1 cellular context compared by ENCODE assay signal in the genomic region with DNA sequence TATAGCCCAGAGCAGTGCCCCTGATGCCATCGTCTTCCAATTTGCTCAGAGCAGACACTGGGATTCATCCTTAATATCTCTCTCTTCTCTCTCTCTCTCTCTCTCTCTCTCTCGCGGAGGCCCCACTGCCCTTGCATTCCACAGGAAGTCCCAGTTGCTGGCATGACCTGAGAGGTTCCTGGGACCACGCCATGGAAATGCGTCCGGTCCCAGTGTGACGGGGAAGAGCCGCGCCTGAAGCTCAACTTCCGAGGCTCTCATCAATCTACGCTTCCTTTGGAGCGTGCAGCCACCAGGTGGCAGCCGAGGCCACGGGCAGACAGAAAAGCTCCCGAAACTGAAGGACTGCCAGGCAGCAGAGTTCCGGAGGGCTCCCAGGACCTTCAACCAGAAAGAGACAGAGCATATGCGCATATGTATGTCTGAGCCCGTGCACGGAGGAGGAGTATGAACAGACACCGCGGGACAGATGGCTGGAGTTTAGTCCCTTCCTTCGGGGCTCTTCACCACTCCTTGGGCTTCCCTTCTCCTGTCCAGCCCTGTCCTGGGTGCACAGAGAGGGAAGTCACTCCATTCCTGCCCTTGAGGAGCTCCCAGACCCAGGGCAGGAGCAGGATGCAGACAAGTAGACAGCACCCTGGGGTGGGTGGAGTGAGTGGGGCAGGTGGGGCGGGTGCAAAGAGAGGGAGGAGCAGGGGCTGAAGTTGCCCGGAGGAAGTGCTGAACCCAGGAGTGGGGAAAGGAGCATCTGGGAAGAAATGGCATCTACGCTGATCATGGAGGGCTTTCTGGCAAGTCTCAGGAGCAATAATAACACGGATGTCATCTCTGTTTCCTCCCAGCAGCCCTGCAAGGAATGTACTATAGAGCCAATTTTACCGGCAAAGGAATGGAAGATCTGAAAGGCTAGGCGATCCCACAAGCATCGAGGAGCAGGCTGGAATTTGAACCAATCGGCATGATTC.
TF ChIP-seq lines count a peak whose summit lies in the region.

No MANE protein-coding gene starts in this region.

TF ChIP-seq in HepG2, 621 proteins besides CTCF, POLR2A, EP300 and RAD21 (continued from another document and continues in another):
- TF ChIP-seq, protein P1, sequence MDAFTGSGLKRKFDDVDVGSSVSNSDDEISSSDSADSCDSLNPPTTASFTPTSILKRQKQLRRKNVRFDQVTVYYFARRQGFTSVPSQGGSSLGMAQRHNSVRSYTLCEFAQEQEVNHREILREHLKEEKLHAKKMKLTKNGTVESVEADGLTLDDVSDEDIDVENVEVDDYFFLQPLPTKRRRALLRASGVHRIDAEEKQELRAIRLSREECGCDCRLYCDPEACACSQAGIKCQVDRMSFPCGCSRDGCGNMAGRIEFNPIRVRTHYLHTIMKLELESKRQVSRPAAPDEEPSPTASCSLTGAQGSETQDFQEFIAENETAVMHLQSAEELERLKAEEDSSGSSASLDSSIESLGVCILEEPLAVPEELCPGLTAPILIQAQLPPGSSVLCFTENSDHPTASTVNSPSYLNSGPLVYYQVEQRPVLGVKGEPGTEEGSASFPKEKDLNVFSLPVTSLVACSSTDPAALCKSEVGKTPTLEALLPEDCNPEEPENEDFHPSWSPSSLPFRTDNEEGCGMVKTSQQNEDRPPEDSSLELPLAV (CRISPR knock-in tag; conservative IDR thresholded peaks at IDR 0.05; ENCODE audit: low read depth): no peak
- TF ChIP-seq, protein P2, sequence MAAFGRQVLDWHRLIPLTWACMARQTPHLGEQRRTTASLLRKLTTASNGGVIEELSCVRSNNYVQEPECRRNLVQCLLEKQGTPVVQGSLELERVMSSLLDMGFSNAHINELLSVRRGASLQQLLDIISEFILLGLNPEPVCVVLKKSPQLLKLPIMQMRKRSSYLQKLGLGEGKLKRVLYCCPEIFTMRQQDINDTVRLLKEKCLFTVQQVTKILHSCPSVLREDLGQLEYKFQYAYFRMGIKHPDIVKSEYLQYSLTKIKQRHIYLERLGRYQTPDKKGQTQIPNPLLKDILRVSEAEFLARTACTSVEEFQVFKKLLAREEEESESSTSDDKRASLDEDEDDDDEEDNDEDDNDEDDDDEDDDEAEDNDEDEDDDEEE (CRISPR knock-in tag; IDR thresholded peaks at IDR 0.05): 0 out of 2 replicates have a peak, but pooled peaks have one; percentile 60
- TF ChIP-seq, protein P3, sequence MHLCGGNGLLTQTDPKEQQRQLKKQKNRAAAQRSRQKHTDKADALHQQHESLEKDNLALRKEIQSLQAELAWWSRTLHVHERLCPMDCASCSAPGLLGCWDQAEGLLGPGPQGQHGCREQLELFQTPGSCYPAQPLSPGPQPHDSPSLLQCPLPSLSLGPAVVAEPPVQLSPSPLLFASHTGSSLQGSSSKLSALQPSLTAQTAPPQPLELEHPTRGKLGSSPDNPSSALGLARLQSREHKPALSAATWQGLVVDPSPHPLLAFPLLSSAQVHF (CRISPR knock-in tag; IDR thresholded peaks at IDR 0.05): no peak
- TF ChIP-seq ZNF256 (CRISPR knock-in tag; conservative IDR thresholded peaks at IDR 0.05) (no peak), PHF5A (CRISPR knock-in tag; IDR thresholded peaks at IDR 0.05; ENCODE audit: low read depth, unreplicated experiment) (peak; percentile 32), CREB1 (IDR thresholded peaks at IDR 0.05) (peak; percentile 95), CREB1 (CRISPR knock-in tag; IDR thresholded peaks at IDR 0.05) (peak; percentile 98), MEF2D (CRISPR knock-in tag; IDR thresholded peaks at IDR 0.05) (peak; percentile 51; the same call in 1 of the 2 replicates), PHF8 (CRISPR knock-in tag; IDR thresholded peaks at IDR 0.05) (0 out of 2 replicates have a peak, but pooled peaks have one; percentile 15), ZNF350 (CRISPR knock-in tag; IDR thresholded peaks at IDR 0.05; ENCODE audit: borderline replicate concordance, low read depth) (peak; percentile 49; the same call in 1 of the 2 replicates), ZNF10 (CRISPR knock-in tag; IDR thresholded peaks at IDR 0.05; ENCODE audit: borderline replicate concordance, low read depth) (no peak), POLR2G (IDR thresholded peaks at IDR 0.05; ENCODE audit: low read depth, low read length) (no peak), NONO (IDR thresholded peaks at IDR 0.05) (no peak), NONO (CRISPR knock-in tag; conservative IDR thresholded peaks at IDR 0.05) (peak; percentile 54; the same call in 1 of the 2 replicates), FOSL1 (CRISPR knock-in tag; IDR thresholded peaks at IDR 0.05; ENCODE audit: borderline replicate concordance) (no peak), SMAD3 (CRISPR knock-in tag; IDR thresholded peaks at IDR 0.05) (peak; percentile 67; the same call in 1 of the 2 replicates), HMGA1 (CRISPR knock-in tag; conservative IDR thresholded peaks at IDR 0.05) (no peak), NFYC (CRISPR knock-in tag; IDR thresholded peaks at IDR 0.05) (peak; percentile 51), SIN3B (IDR thresholded peaks at IDR 0.05; ENCODE audit: low read length) (peak; percentile 87), MED13 (CRISPR knock-in tag; IDR thresholded peaks at IDR 0.05) (no peak), FIP1L1 (IDR thresholded peaks at IDR 0.05; ENCODE audit: borderline replicate concordance, insufficient read depth, low read depth, low read length) (no peak), REPIN1 (CRISPR knock-in tag; IDR thresholded peaks at IDR 0.05; ENCODE audit: borderline replicate concordance, low read depth) (0 out of 2 replicates have a peak, but pooled peaks have one; percentile 25), HDAC6 (IDR thresholded peaks at IDR 0.05; ENCODE audit: low read depth, low read length) (no peak), ZNF34 (CRISPR knock-in tag; IDR thresholded peaks at IDR 0.05; ENCODE audit: borderline replicate concordance) (no peak), SOX5 (CRISPR knock-in tag; IDR thresholded peaks at IDR 0.05; ENCODE audit: borderline replicate concordance) (peak; percentile 34; the same call in 1 of the 2 replicates), ISX (CRISPR knock-in tag; conservative IDR thresholded peaks at IDR 0.05) (no peak)
- TF ChIP-seq, protein P4, sequence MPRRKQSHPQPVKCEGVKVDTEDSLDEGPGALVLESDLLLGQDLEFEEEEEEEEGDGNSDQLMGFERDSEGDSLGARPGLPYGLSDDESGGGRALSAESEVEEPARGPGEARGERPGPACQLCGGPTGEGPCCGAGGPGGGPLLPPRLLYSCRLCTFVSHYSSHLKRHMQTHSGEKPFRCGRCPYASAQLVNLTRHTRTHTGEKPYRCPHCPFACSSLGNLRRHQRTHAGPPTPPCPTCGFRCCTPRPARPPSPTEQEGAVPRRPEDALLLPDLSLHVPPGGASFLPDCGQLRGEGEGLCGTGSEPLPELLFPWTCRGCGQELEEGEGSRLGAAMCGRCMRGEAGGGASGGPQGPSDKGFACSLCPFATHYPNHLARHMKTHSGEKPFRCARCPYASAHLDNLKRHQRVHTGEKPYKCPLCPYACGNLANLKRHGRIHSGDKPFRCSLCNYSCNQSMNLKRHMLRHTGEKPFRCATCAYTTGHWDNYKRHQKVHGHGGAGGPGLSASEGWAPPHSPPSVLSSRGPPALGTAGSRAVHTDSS (CRISPR knock-in tag; conservative IDR thresholded peaks at IDR 0.05): no peak
- TF ChIP-seq, protein P5, sequence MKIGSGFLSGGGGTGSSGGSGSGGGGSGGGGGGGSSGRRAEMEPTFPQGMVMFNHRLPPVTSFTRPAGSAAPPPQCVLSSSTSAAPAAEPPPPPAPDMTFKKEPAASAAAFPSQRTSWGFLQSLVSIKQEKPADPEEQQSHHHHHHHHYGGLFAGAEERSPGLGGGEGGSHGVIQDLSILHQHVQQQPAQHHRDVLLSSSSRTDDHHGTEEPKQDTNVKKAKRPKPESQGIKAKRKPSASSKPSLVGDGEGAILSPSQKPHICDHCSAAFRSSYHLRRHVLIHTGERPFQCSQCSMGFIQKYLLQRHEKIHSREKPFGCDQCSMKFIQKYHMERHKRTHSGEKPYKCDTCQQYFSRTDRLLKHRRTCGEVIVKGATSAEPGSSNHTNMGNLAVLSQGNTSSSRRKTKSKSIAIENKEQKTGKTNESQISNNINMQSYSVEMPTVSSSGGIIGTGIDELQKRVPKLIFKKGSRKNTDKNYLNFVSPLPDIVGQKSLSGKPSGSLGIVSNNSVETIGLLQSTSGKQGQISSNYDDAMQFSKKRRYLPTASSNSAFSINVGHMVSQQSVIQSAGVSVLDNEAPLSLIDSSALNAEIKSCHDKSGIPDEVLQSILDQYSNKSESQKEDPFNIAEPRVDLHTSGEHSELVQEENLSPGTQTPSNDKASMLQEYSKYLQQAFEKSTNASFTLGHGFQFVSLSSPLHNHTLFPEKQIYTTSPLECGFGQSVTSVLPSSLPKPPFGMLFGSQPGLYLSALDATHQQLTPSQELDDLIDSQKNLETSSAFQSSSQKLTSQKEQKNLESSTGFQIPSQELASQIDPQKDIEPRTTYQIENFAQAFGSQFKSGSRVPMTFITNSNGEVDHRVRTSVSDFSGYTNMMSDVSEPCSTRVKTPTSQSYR (CRISPR knock-in tag; IDR thresholded peaks at IDR 0.05; ENCODE audit: borderline replicate concordance): 0 out of 2 replicates have a peak, but pooled peaks have one; percentile 29
- TF ChIP-seq, protein P6, sequence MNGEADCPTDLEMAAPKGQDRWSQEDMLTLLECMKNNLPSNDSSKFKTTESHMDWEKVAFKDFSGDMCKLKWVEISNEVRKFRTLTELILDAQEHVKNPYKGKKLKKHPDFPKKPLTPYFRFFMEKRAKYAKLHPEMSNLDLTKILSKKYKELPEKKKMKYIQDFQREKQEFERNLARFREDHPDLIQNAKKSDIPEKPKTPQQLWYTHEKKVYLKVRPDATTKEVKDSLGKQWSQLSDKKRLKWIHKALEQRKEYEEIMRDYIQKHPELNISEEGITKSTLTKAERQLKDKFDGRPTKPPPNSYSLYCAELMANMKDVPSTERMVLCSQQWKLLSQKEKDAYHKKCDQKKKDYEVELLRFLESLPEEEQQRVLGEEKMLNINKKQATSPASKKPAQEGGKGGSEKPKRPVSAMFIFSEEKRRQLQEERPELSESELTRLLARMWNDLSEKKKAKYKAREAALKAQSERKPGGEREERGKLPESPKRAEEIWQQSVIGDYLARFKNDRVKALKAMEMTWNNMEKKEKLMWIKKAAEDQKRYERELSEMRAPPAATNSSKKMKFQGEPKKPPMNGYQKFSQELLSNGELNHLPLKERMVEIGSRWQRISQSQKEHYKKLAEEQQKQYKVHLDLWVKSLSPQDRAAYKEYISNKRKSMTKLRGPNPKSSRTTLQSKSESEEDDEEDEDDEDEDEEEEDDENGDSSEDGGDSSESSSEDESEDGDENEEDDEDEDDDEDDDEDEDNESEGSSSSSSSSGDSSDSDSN (CRISPR knock-in tag; IDR thresholded peaks at IDR 0.05): peak; percentile 44; the same call in 1 of the 2 replicates
- TF ChIP-seq, protein P7, sequence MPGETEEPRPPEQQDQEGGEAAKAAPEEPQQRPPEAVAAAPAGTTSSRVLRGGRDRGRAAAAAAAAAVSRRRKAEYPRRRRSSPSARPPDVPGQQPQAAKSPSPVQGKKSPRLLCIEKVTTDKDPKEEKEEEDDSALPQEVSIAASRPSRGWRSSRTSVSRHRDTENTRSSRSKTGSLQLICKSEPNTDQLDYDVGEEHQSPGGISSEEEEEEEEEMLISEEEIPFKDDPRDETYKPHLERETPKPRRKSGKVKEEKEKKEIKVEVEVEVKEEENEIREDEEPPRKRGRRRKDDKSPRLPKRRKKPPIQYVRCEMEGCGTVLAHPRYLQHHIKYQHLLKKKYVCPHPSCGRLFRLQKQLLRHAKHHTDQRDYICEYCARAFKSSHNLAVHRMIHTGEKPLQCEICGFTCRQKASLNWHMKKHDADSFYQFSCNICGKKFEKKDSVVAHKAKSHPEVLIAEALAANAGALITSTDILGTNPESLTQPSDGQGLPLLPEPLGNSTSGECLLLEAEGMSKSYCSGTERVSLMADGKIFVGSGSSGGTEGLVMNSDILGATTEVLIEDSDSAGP (CRISPR knock-in tag; IDR thresholded peaks at IDR 0.05; ENCODE audit: borderline replicate concordance): peak; percentile 63; the same call in 1 of the 2 replicates
- TF ChIP-seq, protein P8, sequence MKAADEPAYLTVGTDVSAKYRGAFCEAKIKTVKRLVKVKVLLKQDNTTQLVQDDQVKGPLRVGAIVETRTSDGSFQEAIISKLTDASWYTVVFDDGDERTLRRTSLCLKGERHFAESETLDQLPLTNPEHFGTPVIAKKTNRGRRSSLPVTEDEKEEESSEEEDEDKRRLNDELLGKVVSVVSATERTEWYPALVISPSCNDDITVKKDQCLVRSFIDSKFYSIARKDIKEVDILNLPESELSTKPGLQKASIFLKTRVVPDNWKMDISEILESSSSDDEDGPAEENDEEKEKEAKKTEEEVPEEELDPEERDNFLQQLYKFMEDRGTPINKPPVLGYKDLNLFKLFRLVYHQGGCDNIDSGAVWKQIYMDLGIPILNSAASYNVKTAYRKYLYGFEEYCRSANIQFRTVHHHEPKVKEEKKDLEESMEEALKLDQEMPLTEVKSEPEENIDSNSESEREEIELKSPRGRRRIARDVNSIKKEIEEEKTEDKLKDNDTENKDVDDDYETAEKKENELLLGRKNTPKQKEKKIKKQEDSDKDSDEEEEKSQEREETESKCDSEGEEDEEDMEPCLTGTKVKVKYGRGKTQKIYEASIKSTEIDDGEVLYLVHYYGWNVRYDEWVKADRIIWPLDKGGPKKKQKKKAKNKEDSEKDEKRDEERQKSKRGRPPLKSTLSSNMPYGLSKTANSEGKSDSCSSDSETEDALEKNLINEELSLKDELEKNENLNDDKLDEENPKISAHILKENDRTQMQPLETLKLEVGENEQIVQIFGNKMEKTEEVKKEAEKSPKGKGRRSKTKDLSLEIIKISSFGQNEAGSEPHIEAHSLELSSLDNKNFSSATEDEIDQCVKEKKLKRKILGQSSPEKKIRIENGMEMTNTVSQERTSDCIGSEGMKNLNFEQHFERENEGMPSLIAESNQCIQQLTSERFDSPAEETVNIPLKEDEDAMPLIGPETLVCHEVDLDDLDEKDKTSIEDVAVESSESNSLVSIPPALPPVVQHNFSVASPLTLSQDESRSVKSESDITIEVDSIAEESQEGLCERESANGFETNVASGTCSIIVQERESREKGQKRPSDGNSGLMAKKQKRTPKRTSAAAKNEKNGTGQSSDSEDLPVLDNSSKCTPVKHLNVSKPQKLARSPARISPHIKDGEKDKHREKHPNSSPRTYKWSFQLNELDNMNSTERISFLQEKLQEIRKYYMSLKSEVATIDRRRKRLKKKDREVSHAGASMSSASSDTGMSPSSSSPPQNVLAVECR (CRISPR knock-in tag; IDR thresholded peaks at IDR 0.05; ENCODE audit: borderline replicate concordance): peak; percentile 54; the same call in 1 of the 2 replicates
- TF ChIP-seq, protein P9, sequence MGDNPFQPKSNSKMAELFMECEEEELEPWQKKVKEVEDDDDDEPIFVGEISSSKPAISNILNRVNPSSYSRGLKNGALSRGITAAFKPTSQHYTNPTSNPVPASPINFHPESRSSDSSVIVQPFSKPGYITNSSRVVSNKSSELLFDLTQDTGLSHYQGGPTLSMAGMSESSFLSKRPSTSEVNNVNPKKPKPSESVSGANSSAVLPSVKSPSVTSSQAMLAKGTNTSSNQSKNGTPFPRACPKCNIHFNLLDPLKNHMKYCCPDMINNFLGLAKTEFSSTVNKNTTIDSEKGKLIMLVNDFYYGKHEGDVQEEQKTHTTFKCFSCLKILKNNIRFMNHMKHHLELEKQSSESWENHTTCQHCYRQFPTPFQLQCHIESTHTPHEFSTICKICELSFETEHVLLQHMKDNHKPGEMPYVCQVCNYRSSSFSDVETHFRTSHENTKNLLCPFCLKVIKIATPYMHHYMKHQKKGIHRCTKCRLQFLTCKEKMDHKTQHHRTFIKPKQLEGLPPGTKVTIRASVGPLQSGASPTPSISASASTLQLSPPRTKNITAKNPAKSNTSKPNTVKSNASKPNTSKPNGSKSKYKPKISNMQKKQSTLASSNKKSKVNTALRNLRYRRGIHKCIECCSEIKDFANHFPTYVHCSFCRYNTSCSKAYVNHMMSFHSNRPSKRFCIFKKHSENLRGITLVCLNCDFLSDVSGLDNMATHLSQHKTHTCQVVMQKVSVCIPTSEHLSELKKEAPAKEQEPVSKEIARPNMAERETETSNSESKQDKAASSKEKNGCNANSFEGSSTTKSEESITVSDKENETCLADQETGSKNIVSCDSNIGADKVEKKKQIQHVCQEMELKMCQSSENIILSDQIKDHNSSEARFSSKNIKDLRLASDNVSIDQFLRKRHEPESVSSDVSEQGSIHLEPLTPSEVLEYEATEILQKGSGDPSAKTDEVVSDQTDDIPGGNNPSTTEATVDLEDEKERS (CRISPR knock-in tag; IDR thresholded peaks at IDR 0.05): peak; percentile 80; the same call in 1 of the 2 replicates
